ENCODE assay signal across 1 cellular context in genomic region chr12:53500776-53501614, GRCh38.
TF ChIP-seq lines count a peak whose summit lies in the region.

Gene TARBP2 (plus strand): TSS chr12:53501283. CDS start chr12:53501409, 126 bp downstream.

TF ChIP-seq in HepG2, 621 proteins besides CTCF, POLR2A, EP300 and RAD21 (continued from another document and continues in another):
- no peak; the same call in 1 of the 2 replicates for TF ChIP-seq SMAD1 (CRISPR knock-in tag; IDR thresholded peaks at IDR 0.05; ENCODE audit: borderline replicate concordance, low read depth)
- TF ChIP-seq ZNF709 (CRISPR knock-in tag; IDR thresholded peaks at IDR 0.05), result peak; percentile 61; the same call in 1 of the 2 replicates
- no peak for TF ChIP-seq SMYD3 (CRISPR knock-in tag; IDR thresholded peaks at IDR 0.05)
- no peak for TF ChIP-seq KIAA2018 (CRISPR knock-in tag; IDR thresholded peaks at IDR 0.05; ENCODE audit: borderline replicate concordance)
- peak; percentile 26; the same call in 1 of the 2 replicates for TF ChIP-seq SP5 (CRISPR knock-in tag; IDR thresholded peaks at IDR 0.05; ENCODE audit: borderline replicate concordance, low read depth)
- no peak for TF ChIP-seq NONO (IDR thresholded peaks at IDR 0.05)
- TF ChIP-seq NONO (CRISPR knock-in tag; conservative IDR thresholded peaks at IDR 0.05), result peak; percentile 97
- TF ChIP-seq MNT (IDR thresholded peaks at IDR 0.05), result 0 out of 2 replicates have a peak, but pooled peaks have one; percentile 28
- TF ChIP-seq NCOA2 (CRISPR knock-in tag; IDR thresholded peaks at IDR 0.05), result 0 out of 2 replicates have a peak, but pooled peaks have one; percentile 11
- TF ChIP-seq DZIP1 (CRISPR knock-in tag; IDR thresholded peaks at IDR 0.05), result peak; percentile 91
- no peak for TF ChIP-seq NFE2 (CRISPR knock-in tag; IDR thresholded peaks at IDR 0.05)
- peak; percentile 79; the same call in 1 of the 2 replicates for TF ChIP-seq ZNF547 (CRISPR knock-in tag; IDR thresholded peaks at IDR 0.05)
- no peak for TF ChIP-seq ZNF432 (CRISPR knock-in tag; IDR thresholded peaks at IDR 0.05; ENCODE audit: borderline replicate concordance)
- peak; percentile 53 for TF ChIP-seq JUND (CRISPR knock-in tag; IDR thresholded peaks at IDR 0.05)
- peak; percentile 64; the same call in 1 of the 2 replicates for TF ChIP-seq ZNF639 (CRISPR knock-in tag; conservative IDR thresholded peaks at IDR 0.05)
- TF ChIP-seq TSC22D2 (CRISPR knock-in tag; IDR thresholded peaks at IDR 0.05; ENCODE audit: borderline replicate concordance), result 0 out of 2 replicates have a peak, but pooled peaks have one; percentile 26
- no peak for TF ChIP-seq MAFF (IDR thresholded peaks at IDR 0.05; ENCODE audit: low read depth, low read length)
- peak; percentile 45; the same call in 1 of the 2 replicates for TF ChIP-seq HIC2 (CRISPR knock-in tag; IDR thresholded peaks at IDR 0.05; ENCODE audit: low read depth)
- 0 out of 2 replicates have a peak, but pooled peaks have one; percentile 23 for TF ChIP-seq PRDM15 (CRISPR knock-in tag; IDR thresholded peaks at IDR 0.05)
- peak; percentile 63 for TF ChIP-seq ZMYM4 (CRISPR knock-in tag; IDR thresholded peaks at IDR 0.05)
- no peak for TF ChIP-seq ZNF567 (CRISPR knock-in tag; IDR thresholded peaks at IDR 0.05; ENCODE audit: borderline replicate concordance)
- TF ChIP-seq SMARCE1 (IDR thresholded peaks at IDR 0.05; ENCODE audit: borderline replicate concordance), result no peak
- TF ChIP-seq ZNF460 (CRISPR knock-in tag; IDR thresholded peaks at IDR 0.05; ENCODE audit: borderline replicate concordance), result peak; percentile 31; the same call in 1 of the 2 replicates
- peak; percentile 88; the same call in 1 of the 2 replicates for TF ChIP-seq ZNF180 (CRISPR knock-in tag; IDR thresholded peaks at IDR 0.05; ENCODE audit: borderline replicate concordance, low read depth)
- TF ChIP-seq MBD4 (IDR thresholded peaks at IDR 0.05; ENCODE audit: borderline replicate concordance, low read length), result no peak
- TF ChIP-seq ZNF124 (CRISPR knock-in tag; IDR thresholded peaks at IDR 0.05), result peak; percentile 28; the same call in 1 of the 2 replicates
- TF ChIP-seq ZBTB14 (CRISPR knock-in tag; IDR thresholded peaks at IDR 0.05), result no peak
- no peak for TF ChIP-seq IKZF1 (IDR thresholded peaks at IDR 0.05)
- TF ChIP-seq RAD51 (IDR thresholded peaks at IDR 0.05; ENCODE audit: borderline replicate concordance), result no peak
- peak; percentile 52; the same call in 1 of the 2 replicates for TF ChIP-seq ZNF225 (CRISPR knock-in tag; IDR thresholded peaks at IDR 0.05)
- TF ChIP-seq ZNF660 (CRISPR knock-in tag; IDR thresholded peaks at IDR 0.05; ENCODE audit: borderline replicate concordance, low read depth), result no peak
- TF ChIP-seq RFXAP (CRISPR knock-in tag; IDR thresholded peaks at IDR 0.05; ENCODE audit: borderline replicate concordance), result peak; percentile 31
